ENCODE assay signal across 18 cellular contexts in the genomic region with DNA sequence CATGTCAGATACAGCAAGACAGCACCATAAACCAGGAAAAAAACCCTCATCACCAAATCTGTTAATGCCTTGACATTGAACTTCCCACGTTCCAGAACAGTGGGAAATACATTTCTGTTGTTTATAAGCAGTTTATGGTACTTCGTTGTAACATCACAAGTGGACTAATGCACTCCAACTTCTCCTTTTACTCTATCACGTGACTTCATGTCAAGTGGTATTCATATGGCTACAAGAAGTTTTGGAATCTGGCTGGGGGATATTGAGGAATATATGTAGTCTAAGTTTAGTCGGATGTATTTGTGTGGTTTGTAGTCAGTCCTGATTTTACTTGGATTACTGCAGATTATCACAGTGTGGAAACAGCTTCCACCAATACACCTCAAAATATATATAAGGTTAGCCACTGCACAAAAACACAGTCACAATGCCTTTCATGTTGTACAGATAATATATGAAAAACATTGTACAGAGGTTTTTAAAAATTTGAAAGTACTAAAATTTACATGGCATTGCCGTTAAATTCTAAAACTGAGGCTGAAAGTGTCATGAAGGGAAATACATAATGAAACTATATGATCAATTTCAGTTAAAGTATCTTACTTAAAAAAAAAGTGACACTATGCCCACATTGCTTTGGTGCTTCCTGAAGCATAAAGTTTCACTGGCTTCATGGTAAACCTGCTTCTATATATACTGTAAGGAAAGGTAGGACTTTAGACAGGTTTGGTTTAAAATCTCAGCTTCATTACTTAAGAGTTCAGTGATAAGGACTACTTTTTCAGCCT.
A peak's percentile ranks its signal among the peaks of the same experiment; 100 is the strongest.
DNase-seq lines count a peak whose midpoint lies in the region; ATAC-seq lines count a peak whose summit lies in the region.
"Had no signal": no experiment of that assay in that cellular context is flagged by ENCODE, and none has a peak within 500 bp of the region (broad histone marks: within the 10 kb centered on the region; RNA-seq: fewer than 3 reads in every experiment).

No MANE protein-coding gene starts in this region.

- H3K9me3 Mint-ChIP-seq in activated CD8-positive, alpha-beta memory T cell treated with anti-CD3 and anti-CD28 coated beads, Interleukin-2, amount 10 ng/mL, durations not matched to agents 7 days and 5 days (ENCODE audit: low read depth), result peaks cover 16% of the 10 kb centered on the region
- peaks cover 6% of the 10 kb centered on the region for H3K9me3 Mint-ChIP-seq in natural killer cell treated with Interleukin-12 subunit alpha and Interleukin-12 subunit beta and Interleukin-15 and Interleukin-18, amount 100 ng/mL, for 72 hours

- peaks cover 21% of the 10 kb centered on the region for H3K4me1 Mint-ChIP-seq in activated CD8-positive, alpha-beta memory T cell treated with anti-CD3 and anti-CD28 coated beads, Interleukin-2, amount 10 ng/mL, durations not matched to agents 7 days and 5 days
- peaks cover 11 to 16% of the 10 kb centered on the region in 2 donors for H3K4me1 Mint-ChIP-seq in natural killer cell treated with Interleukin-12 subunit alpha and Interleukin-12 subunit beta and Interleukin-15 and Interleukin-18, amount 100 ng/mL, for 72 hours (ENCODE audit: low read depth in 2 of 2)

- no peaks in the 10 kb centered on the region for H3K27me3 Mint-ChIP-seq in activated CD8-positive, alpha-beta memory T cell treated with anti-CD3 and anti-CD28 coated beads, Interleukin-2, amount 10 ng/mL, durations not matched to agents 7 days and 5 days
- H3K27me3 Mint-ChIP-seq in natural killer cell treated with Interleukin-12 subunit alpha and Interleukin-12 subunit beta and Interleukin-15 and Interleukin-18, amount 100 ng/mL, for 72 hours, result no peaks in the 10 kb centered on the region
- H3K27me3 Mint-ChIP-seq: IgD-negative memory B cell had no signal

- peak; percentile 57 for ATAC-seq in activated CD8-positive, alpha-beta memory T cell treated with anti-CD3 and anti-CD28 coated beads, Interleukin-2, amount 10 ng/mL, durations not matched to agents 7 days and 5 days
- ATAC-seq in GM21447 (IDR thresholded peaks at IDR 0.05; ENCODE audit: unreplicated experiment) (peak; percentile 80), HG02588 (IDR thresholded peaks at IDR 0.05; ENCODE audit: unreplicated experiment) (no peak)
- peak; percentile 60 to 81 for ATAC-seq in natural killer cell treated with Interleukin-12 subunit alpha and Interleukin-12 subunit beta and Interleukin-15 and Interleukin-18, amount 100 ng/mL, for 72 hours
- ATAC-seq: left lung had no signal

- DNase-seq in activated CD8-positive, alpha-beta memory T cell treated with anti-CD3 and anti-CD28 coated beads, Interleukin-2, amount 10 ng/mL, durations not matched to agents 7 days and 5 days, result no peak
- DNase-seq in activated CD8-positive, alpha-beta memory T cell treated with anti-CD3 and anti-CD28 coated beads, Interleukin-2, amount 50 U/mL, for 4 hours, result no peak
- DNase-seq in NAMALWA (ENCODE audit: low spot score), result peak; percentile 3
- DNase-seq in natural killer cell treated with Interleukin-12 subunit alpha and Interleukin-12 subunit beta and Interleukin-15 and Interleukin-18, amount 100 ng/mL, for 72 hours (ENCODE audit: low spot score), result no peak
- DNase-seq in NCI-H526 (lab: John Stamatoyannopoulos, UW), result no peak
- no peak for DNase-seq in iPS-NIHi11 (ENCODE audit: low spot score)
- DNase-seq: activated gamma-delta T cell treated with Interleukin-2 at 50 U/mL for 16 hours; effector CD4-positive, alpha-beta T cell; GDM1; left lung; NCI-H1048; NCI-H2081; NCI-H510A; SHP77; thyroid gland had no signal

- CTCF ChIA-PET in activated CD8-positive, alpha-beta memory T cell treated with anti-CD3 and anti-CD28 coated beads, Interleukin-2, amount 10 ng/mL, durations not matched to agents 7 days and 5 days (lab: Charles Lee), result interaction anchor here (1.3 kb wide), 1 partner anchor 14 kb away, joined by 3 read pairs; no protein-coding TSS in a partner anchor

- H3K4me3 Mint-ChIP-seq in activated CD8-positive, alpha-beta memory T cell treated with anti-CD3 and anti-CD28 coated beads, Interleukin-2, amount 10 ng/mL, durations not matched to agents 7 days and 5 days, result no peak overlapping the region
- H3K4me3 Mint-ChIP-seq in natural killer cell treated with Interleukin-12 subunit alpha and Interleukin-12 subunit beta and Interleukin-15 and Interleukin-18, amount 100 ng/mL, for 72 hours, result peak overlapping the region; percentile 54

- peaks cover 32% of the 10 kb centered on the region for H3K36me3 Mint-ChIP-seq in activated CD8-positive, alpha-beta memory T cell treated with anti-CD3 and anti-CD28 coated beads, Interleukin-2, amount 10 ng/mL, durations not matched to agents 7 days and 5 days
- peaks cover 17% of the 10 kb centered on the region for H3K36me3 Mint-ChIP-seq in natural killer cell treated with Interleukin-12 subunit alpha and Interleukin-12 subunit beta and Interleukin-15 and Interleukin-18, amount 100 ng/mL, for 72 hours
- H3K36me3 Mint-ChIP-seq: IgD-negative memory B cell had no signal

- peak overlapping the region; percentile 52 for H3K27ac Mint-ChIP-seq in activated CD8-positive, alpha-beta memory T cell treated with anti-CD3 and anti-CD28 coated beads, Interleukin-2, amount 10 ng/mL, durations not matched to agents 7 days and 5 days
- H3K27ac Mint-ChIP-seq in natural killer cell treated with Interleukin-12 subunit alpha and Interleukin-12 subunit beta and Interleukin-15 and Interleukin-18, amount 100 ng/mL, for 72 hours, result peak overlapping the region; percentile 37 to 72
